ENCODE assay signal across 19 cellular contexts in the genomic region with DNA sequence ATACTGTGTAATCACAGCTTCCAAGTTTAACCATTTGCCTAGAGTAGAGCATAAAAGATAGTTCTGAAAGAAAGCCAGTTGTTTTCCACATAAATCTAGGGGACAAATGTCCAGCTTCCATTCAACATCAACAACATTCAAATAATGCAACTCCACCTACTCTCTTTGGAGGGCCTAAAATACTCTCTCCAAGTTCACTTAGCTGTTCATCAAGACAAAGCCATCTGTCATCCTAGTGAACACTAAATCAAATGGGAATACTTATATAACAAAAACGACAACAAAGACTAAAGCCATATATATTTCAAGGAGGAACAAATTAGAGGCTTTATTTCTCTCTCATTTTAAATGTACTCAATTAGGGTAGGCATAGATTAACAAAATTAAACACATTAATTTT.
A peak's percentile ranks its signal among the peaks of the same experiment; 100 is the strongest.
DNase-seq lines count a peak whose midpoint lies in the region; ATAC-seq lines count a peak whose summit lies in the region.
"Had no signal": no experiment of that assay in that cellular context is flagged by ENCODE, and none has a peak within 500 bp of the region (broad histone marks: within the 10 kb centered on the region; RNA-seq: fewer than 3 reads in every experiment).

No MANE protein-coding gene starts in this region.

- ATAC-seq in HG03108 (IDR thresholded peaks at IDR 0.05; ENCODE audit: unreplicated experiment): no peak
- ATAC-seq: CD8-positive, alpha-beta T cell; HCT116 had no signal

- no peak overlapping the region for H3K27ac Mint-ChIP-seq in T-helper 2 cell treated with Interferon-gamma antibody and Interleukin-4, amounts not matched to agents 5 μg/mL and 100 μg/mL, for 36 hours
- H3K27ac Mint-ChIP-seq: CD8-positive, alpha-beta T cell had no signal

- DNase-seq in NCI-H187 treated with DMSO at 0.1 percent for 48 hours (lab: John Stamatoyannopoulos, UW): peak; percentile 29
- no peak for DNase-seq in NCI-H187 (lab: John Stamatoyannopoulos, UW)
- peak; percentile 65 for DNase-seq in NCI-H2171 treated with DMSO at 0.1 percent for 48 hours (lab: John Stamatoyannopoulos, UW)
- peak; percentile 58 for DNase-seq in NCI-H748 (lab: John Stamatoyannopoulos, UW; ENCODE audit: unreplicated experiment)
- no peak for DNase-seq in activated effector memory CD4-positive, alpha-beta T cell treated with Interleukin-2 at 50 U/mL for 16 hours
- DNase-seq in T-helper 2 cell treated with Interferon-gamma antibody and Interleukin-4, amounts not matched to agents 5 μg/mL and 100 μg/mL, for 36 hours (ENCODE audit: low spot score): no peak
- no peak for DNase-seq in NCI-H2029 (lab: John Stamatoyannopoulos, UW)
- DNase-seq: 8988T; CD8-positive, alpha-beta T cell; DMS53; IMR-90; MV-4-11; NCI-H1436 treated with DMSO at 0.1 percent for 48 hours; NCI-H2081 treated with DMSO at 0.1 percent for 48 hours; NCI-H446 treated with DMSO at 0.1 percent for 48 hours; NCI-H82; Peyer's patch had no signal

- no peaks in the 10 kb centered on the region for H3K36me3 Mint-ChIP-seq in T-helper 2 cell treated with Interferon-gamma antibody and Interleukin-4, amounts not matched to agents 5 μg/mL and 100 μg/mL, for 36 hours (ENCODE audit: low read depth)
- H3K36me3 Mint-ChIP-seq: CD8-positive, alpha-beta T cell had no signal

- H3K4me1 Mint-ChIP-seq in T-helper 2 cell treated with Interferon-gamma antibody and Interleukin-4, amounts not matched to agents 5 μg/mL and 100 μg/mL, for 36 hours (ENCODE audit: low read depth): no peaks in the 10 kb centered on the region

- no peak overlapping the region for H3K4me3 Mint-ChIP-seq in T-helper 2 cell treated with Interferon-gamma antibody and Interleukin-4, amounts not matched to agents 5 μg/mL and 100 μg/mL, for 36 hours
- H3K4me3 Mint-ChIP-seq: CD8-positive, alpha-beta T cell had no signal

- H3K9me3 Mint-ChIP-seq in T-helper 2 cell treated with Interferon-gamma antibody and Interleukin-4, amounts not matched to agents 5 μg/mL and 100 μg/mL, for 36 hours: peaks cover 26% of the 10 kb centered on the region

- H3K27me3 Mint-ChIP-seq in T-helper 2 cell treated with Interferon-gamma antibody and Interleukin-4, amounts not matched to agents 5 μg/mL and 100 μg/mL, for 36 hours (ENCODE audit: low read depth): no peaks in the 10 kb centered on the region

Comparison
In these comparisons a context has a peak if more than half of its experiments do, and no peak if none do; other contexts are left out.
1. DNase-seq: peak in NCI-H187 treated with DMSO at 0.1 percent for 48 hours (single experiment), NCI-H2171 treated with DMSO at 0.1 percent for 48 hours (single experiment) and NCI-H748 (single experiment); none in NCI-H187 (0 of 2), activated effector memory CD4-positive, alpha-beta T cell treated with Interleukin-2 at 50 U/mL for 16 hours (single experiment), T-helper 2 cell treated with Interferon-gamma antibody and Interleukin-4, amounts not matched to agents 5 μg/mL and 100 μg/mL, for 36 hours (single experiment) and NCI-H2029 (single experiment).